In the genomic region with DNA sequence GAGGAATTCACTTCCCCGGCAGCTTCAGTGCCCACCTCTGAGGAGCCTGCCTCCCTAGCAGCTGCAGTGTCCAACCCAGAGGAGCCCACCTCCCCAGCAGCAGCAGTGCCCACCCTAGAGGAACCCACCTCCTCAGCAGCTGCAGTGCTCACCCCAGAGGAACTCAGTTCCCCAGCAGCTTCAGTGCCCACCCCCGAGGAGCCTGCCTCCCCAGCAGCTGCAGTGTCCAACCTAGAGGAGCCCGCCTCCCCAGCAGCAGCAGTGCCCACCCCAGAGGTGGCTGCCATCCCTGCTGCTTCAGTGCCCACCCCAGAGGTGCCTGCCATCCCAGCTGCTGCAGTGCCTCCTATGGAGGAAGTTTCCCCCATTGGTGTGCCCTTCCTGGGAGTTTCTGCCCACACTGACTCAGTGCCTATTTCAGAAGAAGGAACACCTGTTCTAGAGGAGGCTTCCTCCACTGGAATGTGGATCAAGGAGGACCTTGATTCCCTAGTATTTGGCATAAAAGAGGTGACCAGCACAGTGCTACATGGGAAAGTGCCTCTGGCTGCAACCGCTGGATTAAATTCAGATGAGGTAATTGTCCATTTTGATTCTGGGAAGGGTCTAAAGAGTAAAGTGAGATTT, we compare ENCODE assay signal across 14 cellular contexts.
DNase-seq lines count a peak whose midpoint lies in the region; ATAC-seq and TF ChIP-seq lines count a peak whose summit lies in the region.
"Had no signal": no experiment of that assay in that cellular context is flagged by ENCODE, and none has a peak within 500 bp of the region (broad histone marks: within the 10 kb centered on the region; RNA-seq: fewer than 3 reads in every experiment).

No MANE protein-coding gene starts in this region.

- intact Hi-C loops in Panc1 (cut with micrococcal nuclease; ENCODE audit: unreplicated experiment) = no loop called here

- H3K36me3 ChIP-seq in CD4-positive, CD25-positive, alpha-beta regulatory T cell (ENCODE audit: control insufficient read depth, insufficient read depth, low read length) = peaks cover 12% of the 10 kb centered on the region
- H3K36me3 ChIP-seq in Panc1 (ENCODE audit: control insufficient read depth, insufficient read depth, low read length) (peaks cover 7% of the 10 kb centered on the region; the same call in 1 of the 2 replicates), rectal smooth muscle tissue (ENCODE audit: control insufficient read depth, insufficient read depth, low read length) (no peaks in the 10 kb centered on the region)

- no TSS peak for BruUV-seq in Panc1 (replicated peaks; lab: Mats Ljungman, UMichigan)

- H3K27me3 Mint-ChIP-seq in CD4-positive, CD25-positive, alpha-beta regulatory T cell = no peaks in the 10 kb centered on the region
- H3K27me3 Mint-ChIP-seq: activated CD4-positive, alpha-beta T cell treated with anti-CD3 and anti-CD28 coated beads, Interleukin-2, amount 10 ng/mL, durations not matched to agents 7 days and 5 days; IgD-negative memory B cell had no signal

- peaks cover 12% of the 10 kb centered on the region for H3K36me3 Mint-ChIP-seq in CD4-positive, CD25-positive, alpha-beta regulatory T cell
- H3K36me3 Mint-ChIP-seq: IgD-negative memory B cell had no signal

- POLR2A ChIA-PET in Panc1 (lab: Charles Lee) = interaction anchor here (0.5 kb wide), 1 partner anchor 14 kb away, joined by 4 read pairs; no protein-coding TSS in a partner anchor

- no peak for DNase-seq in CD4-positive, CD25-positive, alpha-beta regulatory T cell
- DNase-seq in Panc1 (ENCODE audit: low read depth, low spot score) (no peak), fibroblast of the aortic adventitia (ENCODE audit: low read depth) (no peak), NCI-H69 (lab: John Stamatoyannopoulos, UW) (no peak)
- DNase-seq in effector CD8-positive, alpha-beta T cell (lab: John Stamatoyannopoulos, UW) = no peak
- no peak for DNase-seq in NK-92 treated with Interleukin-12 subunit alpha and Interleukin-12 subunit beta, amount 100 ng/mL, for 24 hours (lab: John Stamatoyannopoulos, UW)
- DNase-seq: activated CD4-positive, alpha-beta T cell treated with anti-CD3 and anti-CD28 coated beads, Interleukin-2, amount 10 ng/mL, durations not matched to agents 7 days and 5 days; activated effector memory CD4-positive, alpha-beta T cell treated with anti-CD3 and anti-CD28 coated beads, Interleukin-2, amount 50 U/mL, for 16 hours; NCI-H187 treated with DMSO at 0.1 percent for 48 hours had no signal

- in situ Hi-C loops in Panc1 (cut with HindIII; ENCODE audit: low pct_unique_long_range_greater_than_20kb, low sequenced_read_pairs) = no loop called here

- peaks cover 27 to 68% (median 52%) of the 10 kb centered on the region in 4 donors for H3K4me1 Mint-ChIP-seq in CD4-positive, CD25-positive, alpha-beta regulatory T cell

- no peak overlapping the region for H3K27ac ChIP-seq in CD4-positive, CD25-positive, alpha-beta regulatory T cell (ENCODE audit: insufficient read depth, low read length, poor library complexity, severe bottlenecking)
- peak overlapping the region; percentile 44; the same call in 1 of the 2 replicates for H3K27ac ChIP-seq in Panc1 (ENCODE audit: low read length)
- H3K27ac ChIP-seq in rectal smooth muscle tissue (ENCODE audit: low read depth, low read length) = no peak overlapping the region
- H3K27ac ChIP-seq: skin epidermis had no signal

- no peak for ATAC-seq in CD4-positive, CD25-positive, alpha-beta regulatory T cell (ENCODE audit: low read depth in 2 of 2)
- ATAC-seq in Panc1 (no peak), HG02870 (IDR thresholded peaks at IDR 0.05; ENCODE audit: unreplicated experiment) (no peak)

- H3K4me3 Mint-ChIP-seq in CD4-positive, CD25-positive, alpha-beta regulatory T cell = peak overlapping the region in 1 of 4 donors; percentile 54
- H3K4me3 Mint-ChIP-seq: activated CD4-positive, alpha-beta T cell treated with anti-CD3 and anti-CD28 coated beads, Interleukin-2, amount 10 ng/mL, durations not matched to agents 7 days and 5 days; IgD-negative memory B cell had no signal

- H3K4me3 ChIP-seq in CD4-positive, CD25-positive, alpha-beta regulatory T cell (ENCODE audit: low read depth, low read length) = no peak overlapping the region
- H3K4me3 ChIP-seq in Panc1 (ENCODE audit: low read depth in 2 of 2, low read length in 2 of 2) (peak overlapping the region; percentile 23 to 48), fibroblast of the aortic adventitia (ENCODE audit: low read depth, low read length) (peak overlapping the region; percentile 59), rectal smooth muscle tissue (ENCODE audit: low read length) (peak overlapping the region; percentile 2)
- H3K4me3 ChIP-seq: lung, skin epidermis had no signal

- H3K27me3 ChIP-seq in CD4-positive, CD25-positive, alpha-beta regulatory T cell (ENCODE audit: control insufficient read depth, insufficient read depth, low read length) = no peaks in the 10 kb centered on the region
- H3K27me3 ChIP-seq in Panc1 (ENCODE audit: control insufficient read depth, insufficient read depth, low read length) = no peaks in the 10 kb centered on the region
- no peaks in the 10 kb centered on the region for H3K27me3 ChIP-seq in rectal smooth muscle tissue (ENCODE audit: control insufficient read depth, insufficient read depth, low read length)

- peak overlapping the region in 2 of 3 donors; percentile 1 to 63 for H3K27ac Mint-ChIP-seq in CD4-positive, CD25-positive, alpha-beta regulatory T cell
- H3K27ac Mint-ChIP-seq: activated CD4-positive, alpha-beta T cell treated with anti-CD3 and anti-CD28 coated beads, Interleukin-2, amount 10 ng/mL, durations not matched to agents 7 days and 5 days had no signal

- no peaks in the 10 kb centered on the region for H3K9me3 Mint-ChIP-seq in CD4-positive, CD25-positive, alpha-beta regulatory T cell
- H3K9me3 Mint-ChIP-seq: activated CD4-positive, alpha-beta T cell treated with anti-CD3 and anti-CD28 coated beads, Interleukin-2, amount 10 ng/mL, durations not matched to agents 7 days and 5 days; IgD-negative memory B cell had no signal

- CTCF ChIA-PET in Panc1 (lab: Charles Lee) = no interaction called here

- H3K9me3 ChIP-seq in CD4-positive, CD25-positive, alpha-beta regulatory T cell (ENCODE audit: control insufficient read depth in 2 of 2, low read length in 2 of 2) = no peaks in the 10 kb centered on the region
- H3K9me3 ChIP-seq in Panc1 (ENCODE audit: control insufficient read depth, insufficient read depth, low read depth, low read length) = no peaks in the 10 kb centered on the region

- TF ChIP-seq CTCF in Panc1 (IDR thresholded peaks at IDR 0.05) = no peak
- TF ChIP-seq CTCF in fibroblast of the aortic adventitia (IDR thresholded peaks at IDR 0.05; ENCODE audit: insufficient read depth, low read length) = no peak

- peaks cover 21% of the 10 kb centered on the region for H3K4me1 ChIP-seq in CD4-positive, CD25-positive, alpha-beta regulatory T cell (ENCODE audit: control insufficient read depth, insufficient read depth, low read length, poor library complexity, severe bottlenecking)
- H3K4me1 ChIP-seq in Panc1 (ENCODE audit: control insufficient read depth, insufficient read depth, low read length) = peaks cover 64% of the 10 kb centered on the region
- peaks cover 26% of the 10 kb centered on the region for H3K4me1 ChIP-seq in rectal smooth muscle tissue (ENCODE audit: control insufficient read depth, insufficient read depth, low read length)

- H3K9ac ChIP-seq in rectal smooth muscle tissue (ENCODE audit: low read length) = no peak overlapping the region
